ENCODE assay signal across 8 cellular contexts in genomic region chr12:53623526-53623925, GRCh38. TPM values are rescaled to one million over a fixed set of nuclear protein-coding genes. Genes with fewer than 3 reads are reported as not detected.
DNase-seq lines count a peak whose midpoint lies in the region; ATAC-seq and TF ChIP-seq lines count a peak whose summit lies in the region.
"Had no signal": no experiment of that assay in that cellular context is flagged by ENCODE, and none has a peak within 500 bp of the region (broad histone marks: within the 10 kb centered on the region; RNA-seq: fewer than 3 reads in every experiment).

No MANE protein-coding gene starts in this region.

- DNase-seq in activated CD4-positive, alpha-beta memory T cell treated with anti-CD3 and anti-CD28 coated beads, Interleukin-2, amount 10 ng/mL, durations not matched to agents 7 days and 5 days = no peak
- DNase-seq in right atrium auricular region (ENCODE audit: low spot score) (no peak), NCI-H1694 (lab: John Stamatoyannopoulos, UW) (no peak), NCI-H1436 treated with DMSO at 0.1 percent for 48 hours (lab: John Stamatoyannopoulos, UW) (no peak)
- no peak for DNase-seq in stimulated activated naive CD8-positive, alpha-beta T cell treated with anti-CD3 and anti-CD28 coated beads, Interleukin-15, amount 100 ng/mL, for 72 hours
- DNase-seq: NCI-H526 had no signal

- peaks cover 8% of the 10 kb centered on the region for H3K36me3 Mint-ChIP-seq in activated CD4-positive, alpha-beta memory T cell treated with anti-CD3 and anti-CD28 coated beads, Interleukin-2, amount 10 ng/mL, durations not matched to agents 7 days and 5 days (ENCODE audit: low read depth)

- peak overlapping the region; percentile 18 for H3K27ac Mint-ChIP-seq in activated CD4-positive, alpha-beta memory T cell treated with anti-CD3 and anti-CD28 coated beads, Interleukin-2, amount 10 ng/mL, durations not matched to agents 7 days and 5 days
- peak overlapping the region in 1 of 2 donors; percentile 77 for H3K27ac Mint-ChIP-seq in stimulated activated naive CD8-positive, alpha-beta T cell treated with anti-CD3 and anti-CD28 coated beads, Interleukin-15, amount 100 ng/mL, for 72 hours

- H3K4me3 ChIP-seq in HEK293 (ENCODE audit: low read depth, low read length) = no peak overlapping the region; the same call in 1 of the 2 replicates
- H3K4me3 ChIP-seq in right atrium auricular region = peak overlapping the region in 1 of 2 donors; percentile 67

- POLR2A ChIA-PET in HEK293 (lab: Yijun Ruan, JAX) = interaction anchor here (0.6 to 1.5 kb wide), 5 partner anchors 19 to 719 kb away, joined by 3 to 4 read pairs (median 3); partner anchors contain the start of genes ATP5MC2 and TARBP2
- POLR2A ChIA-PET in activated CD4-positive, alpha-beta memory T cell treated with anti-CD3 and anti-CD28 coated beads, Interleukin-2, amount 10 ng/mL, durations not matched to agents 7 days and 5 days (lab: Charles Lee) = interaction anchor here (1.0 to 5.7 kb wide), 5 partner anchors 15 to 64 kb away, joined by 3 to 34 read pairs (median 3); partner anchors contain the start of gene ATP5MC2

- peak overlapping the region; percentile 99 for H3K4me3 Mint-ChIP-seq in activated CD4-positive, alpha-beta memory T cell treated with anti-CD3 and anti-CD28 coated beads, Interleukin-2, amount 10 ng/mL, durations not matched to agents 7 days and 5 days
- H3K4me3 Mint-ChIP-seq in stimulated activated naive CD8-positive, alpha-beta T cell treated with anti-CD3 and anti-CD28 coated beads, Interleukin-15, amount 100 ng/mL, for 72 hours = peak overlapping the region; percentile 41 to 95

- no peaks in the 10 kb centered on the region for H3K27me3 ChIP-seq in right atrium auricular region

- peaks cover 13% of the 10 kb centered on the region; the same call in 1 of the 2 replicates for H3K4me1 ChIP-seq in HEK293 (ENCODE audit: control insufficient read depth, insufficient read depth, low read length)
- H3K4me1 ChIP-seq in right atrium auricular region = peaks cover 0 to 47% of the 10 kb centered on the region in 2 donors

- H3K36me3 ChIP-seq in HEK293 (ENCODE audit: control insufficient read depth in 2 of 2, insufficient read depth in 1 of 2, low read length in 2 of 2) = no peaks in the 10 kb centered on the region; a peak in 1 of 3 replicates
- no peaks in the 10 kb centered on the region for H3K36me3 ChIP-seq in right atrium auricular region

- H3K9me3 ChIP-seq in HEK293 (ENCODE audit: control insufficient read depth, insufficient read depth, low read depth, low read length) (no peaks in the 10 kb centered on the region), right atrium auricular region (no peaks in the 10 kb centered on the region)

- peaks cover 45% of the 10 kb centered on the region for H3K4me1 Mint-ChIP-seq in activated CD4-positive, alpha-beta memory T cell treated with anti-CD3 and anti-CD28 coated beads, Interleukin-2, amount 10 ng/mL, durations not matched to agents 7 days and 5 days
- H3K4me1 Mint-ChIP-seq in stimulated activated naive CD8-positive, alpha-beta T cell treated with anti-CD3 and anti-CD28 coated beads, Interleukin-15, amount 100 ng/mL, for 72 hours = peaks cover 50% of the 10 kb centered on the region

- no peak for TF ChIP-seq CTCF in HEK293 (tag by site-specific recombination; IDR thresholded peaks at IDR 0.05)
- TF ChIP-seq CTCF in right atrium auricular region (IDR thresholded peaks at IDR 0.05) = no peak

- no peak for ATAC-seq in stimulated activated naive CD8-positive, alpha-beta T cell treated with anti-CD3 and anti-CD28 coated beads, Interleukin-15, amount 100 ng/mL, for 72 hours
- ATAC-seq in HG02610 (IDR thresholded peaks at IDR 0.05; ENCODE audit: unreplicated experiment) = no peak

- CTCF ChIA-PET in HEK293 (lab: Yijun Ruan, JAX) = interaction anchor here (0.6 to 2.6 kb wide), 8 partner anchors 11 to 300 kb away, joined by 3 to 8 read pairs (median 3); partner anchors contain the start of gene ATP5MC2
- CTCF ChIA-PET in activated CD4-positive, alpha-beta memory T cell treated with anti-CD3 and anti-CD28 coated beads, Interleukin-2, amount 10 ng/mL, durations not matched to agents 7 days and 5 days (lab: Charles Lee) = interaction anchor here (1.0 to 2.6 kb wide), 4 partner anchors 8 to 114 kb away, joined by 3 to 13 read pairs (median 6); partner anchors contain the start of gene ATP5MC2

- H3K27ac ChIP-seq in HEK293 (ENCODE audit: extremely low read depth, low read depth, low read length) = peak overlapping the region; percentile 51
- H3K27ac ChIP-seq in right atrium auricular region = peak overlapping the region; percentile 91 to 93

- H3K9me3 Mint-ChIP-seq in activated CD4-positive, alpha-beta memory T cell treated with anti-CD3 and anti-CD28 coated beads, Interleukin-2, amount 10 ng/mL, durations not matched to agents 7 days and 5 days = no peaks in the 10 kb centered on the region
- no peaks in the 10 kb centered on the region for H3K9me3 Mint-ChIP-seq in stimulated activated naive CD8-positive, alpha-beta T cell treated with anti-CD3 and anti-CD28 coated beads, Interleukin-15, amount 100 ng/mL, for 72 hours

- no peaks in the 10 kb centered on the region for H3K27me3 Mint-ChIP-seq in activated CD4-positive, alpha-beta memory T cell treated with anti-CD3 and anti-CD28 coated beads, Interleukin-2, amount 10 ng/mL, durations not matched to agents 7 days and 5 days
- no peaks in the 10 kb centered on the region for H3K27me3 Mint-ChIP-seq in stimulated activated naive CD8-positive, alpha-beta T cell treated with anti-CD3 and anti-CD28 coated beads, Interleukin-15, amount 100 ng/mL, for 72 hours

TF ChIP-seq in HEK293, 187 proteins besides CTCF, POLR2A, EP300 and RAD21 (continues in another document):
- TF ChIP-seq ZNF18 (tag by site-specific recombination; IDR thresholded peaks at IDR 0.05) (no peak), ZNF239 (tag by site-specific recombination; IDR thresholded peaks at IDR 0.05) (no peak), ZNF513 (tag by site-specific recombination; IDR thresholded peaks at IDR 0.05) (no peak), ZBTB20 (tag by site-specific recombination; IDR thresholded peaks at IDR 0.05) (no peak), ZNF514 (tag by site-specific recombination; IDR thresholded peaks at IDR 0.05) (no peak), ZNF311 (tag by site-specific recombination; IDR thresholded peaks at IDR 0.05; ENCODE audit: borderline replicate concordance) (no peak), ZNF146 (tag by site-specific recombination; IDR thresholded peaks at IDR 0.05) (no peak), ZNF302 (tag by site-specific recombination; IDR thresholded peaks at IDR 0.05; ENCODE audit: low read depth) (no peak), SP7 (tag by site-specific recombination; IDR thresholded peaks at IDR 0.05) (no peak), ZNF692 (tag by site-specific recombination; IDR thresholded peaks at IDR 0.05) (no peak), ZNF600 (tag by site-specific recombination; IDR thresholded peaks at IDR 0.05) (peak; percentile 63; the same call in 1 of the 2 replicates), ZNF155 (tag by site-specific recombination; IDR thresholded peaks at IDR 0.05) (no peak), ZNF335 (tag by site-specific recombination; conservative IDR thresholded peaks at IDR 0.05) (peak; percentile 31; the same call in 1 of the 2 replicates), HOXD13 (CRISPR knock-in tag; IDR thresholded peaks at IDR 0.05; ENCODE audit: borderline replicate concordance) (no peak), YY1 (tag by site-specific recombination; IDR thresholded peaks at IDR 0.05) (no peak), ZNF2 (tag by site-specific recombination; IDR thresholded peaks at IDR 0.05) (no peak)

RNA-seq across cellular contexts. Expression of gene ATF7, which starts 2.7 kb away (rescaled TPM):
- total RNA-seq in activated CD4-positive, alpha-beta memory T cell treated with anti-CD3 and anti-CD28 coated beads, Interleukin-2, amount 10 ng/mL, durations not matched to agents 7 days and 5 days = 10 to 100 TPM; 21.4 to 24.0 TPM
- total RNA-seq in right atrium auricular region = 10 to 100 TPM; 22.1 to 24.7 TPM

RNA-seq across cellular contexts. Expression of gene ATP5MC2, which starts 52.4 kb away (rescaled TPM):
- 100 to 1,000 TPM; 341 to 347 TPM for total RNA-seq in activated CD4-positive, alpha-beta memory T cell treated with anti-CD3 and anti-CD28 coated beads, Interleukin-2, amount 10 ng/mL, durations not matched to agents 7 days and 5 days
- total RNA-seq in right atrium auricular region = 100 to 1,000 TPM; 481 to 659 TPM
